In the genomic region with DNA sequence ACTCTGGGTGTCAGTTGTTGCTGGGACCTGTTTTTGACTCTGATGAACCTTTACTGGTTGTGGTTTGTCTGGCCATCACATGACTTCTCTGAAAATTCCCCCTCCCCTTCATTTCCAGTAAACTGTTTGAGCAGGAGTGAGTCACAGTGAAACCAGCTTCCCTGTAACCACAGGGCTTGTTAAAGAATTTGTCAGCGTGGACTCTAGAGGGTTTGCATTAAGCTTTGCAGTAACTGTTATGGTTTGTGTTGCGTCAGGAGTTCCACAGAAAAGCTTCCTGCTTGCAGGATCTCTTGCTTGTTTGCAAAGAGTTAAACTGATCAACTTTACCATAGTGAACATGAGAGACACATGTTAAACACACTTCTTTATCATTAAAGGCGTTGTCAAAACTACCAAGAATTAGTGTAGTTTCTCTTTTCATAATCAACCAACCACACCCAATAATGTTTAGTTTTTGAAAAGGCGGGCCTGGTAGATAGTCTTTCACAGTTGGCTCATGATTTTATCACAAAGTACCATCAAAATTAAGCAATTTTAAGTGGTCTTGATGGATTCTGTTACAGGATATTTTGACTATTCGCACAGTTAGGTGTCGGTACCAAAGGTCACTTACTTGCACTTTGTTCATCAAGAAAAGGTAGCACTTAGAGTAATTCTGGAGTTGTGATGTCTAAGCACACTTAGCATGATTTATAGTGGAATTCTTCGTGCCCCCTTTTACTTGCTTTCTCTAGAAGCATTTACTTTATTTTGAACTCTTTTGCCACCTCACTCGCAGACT, we compare ENCODE assay signal across 1 cellular context.
TF ChIP-seq lines count a peak whose summit lies in the region.

No MANE protein-coding gene starts in this region.

TF ChIP-seq in K562, 482 proteins besides CTCF, POLR2A, EP300 and RAD21 (continued from another document and continues in another):
- TF ChIP-seq, protein P1, sequence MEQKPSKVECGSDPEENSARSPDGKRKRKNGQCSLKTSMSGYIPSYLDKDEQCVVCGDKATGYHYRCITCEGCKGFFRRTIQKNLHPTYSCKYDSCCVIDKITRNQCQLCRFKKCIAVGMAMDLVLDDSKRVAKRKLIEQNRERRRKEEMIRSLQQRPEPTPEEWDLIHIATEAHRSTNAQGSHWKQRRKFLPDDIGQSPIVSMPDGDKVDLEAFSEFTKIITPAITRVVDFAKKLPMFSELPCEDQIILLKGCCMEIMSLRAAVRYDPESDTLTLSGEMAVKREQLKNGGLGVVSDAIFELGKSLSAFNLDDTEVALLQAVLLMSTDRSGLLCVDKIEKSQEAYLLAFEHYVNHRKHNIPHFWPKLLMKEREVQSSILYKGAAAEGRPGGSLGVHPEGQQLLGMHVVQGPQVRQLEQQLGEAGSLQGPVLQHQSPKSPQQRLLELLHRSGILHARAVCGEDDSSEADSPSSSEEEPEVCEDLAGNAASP (IDR thresholded peaks at IDR 0.05): no peak
- no peak for TF ChIP-seq HOXB6 (CRISPR knock-in tag; IDR thresholded peaks at IDR 0.05; ENCODE audit: borderline replicate concordance)
- TF ChIP-seq ZNF274 (IDR thresholded peaks at IDR 0.05; ENCODE audit: borderline replicate concordance, low read depth, low read length): no peak
- peak; percentile 52 to 75; a peak in 3 of 4 replicates for TF ChIP-seq RCOR1 (IDR thresholded peaks at IDR 0.05; ENCODE audit: borderline replicate concordance in 1 of 2, low read depth in 2 of 2, low read length in 2 of 2)
- TF ChIP-seq SREBF1 (IDR thresholded peaks at IDR 0.05; ENCODE audit: borderline replicate concordance, low read depth, low read length): no peak
- TF ChIP-seq ZNF263 (CRISPR knock-in tag; IDR thresholded peaks at IDR 0.05; ENCODE audit: borderline replicate concordance): no peak
- TF ChIP-seq SP2 (IDR thresholded peaks at IDR 0.05; ENCODE audit: extremely low read depth, low read depth, low read length, poor library complexity, severe bottlenecking): no peak
- TF ChIP-seq CEBPB (tag; IDR thresholded peaks at IDR 0.05): peak; percentile 97
- TF ChIP-seq ASH1L (IDR thresholded peaks at IDR 0.05; ENCODE audit: borderline replicate concordance, low read depth, partially characterized antibody): no peak
- TF ChIP-seq NBN (IDR thresholded peaks at IDR 0.05; ENCODE audit: low read depth): peak; percentile 94
- TF ChIP-seq CBFA2T3 (IDR thresholded peaks at IDR 0.05): peak; percentile 71
- no peak for TF ChIP-seq SRSF3 (IDR thresholded peaks at IDR 0.05; ENCODE audit: insufficient read depth, low read length)
- TF ChIP-seq RFX7 (CRISPR knock-in tag; IDR thresholded peaks at IDR 0.05): no peak
- TF ChIP-seq PHF21A (IDR thresholded peaks at IDR 0.05; ENCODE audit: borderline replicate concordance, low read depth): no peak
- TF ChIP-seq CCNT2 (IDR thresholded peaks at IDR 0.05; ENCODE audit: borderline replicate concordance, extremely low read depth, insufficient read length, low read depth, low read length): peak; percentile 45
- TF ChIP-seq ESRRB (CRISPR knock-in tag; IDR thresholded peaks at IDR 0.05; ENCODE audit: borderline replicate concordance): no peak
- no peak for TF ChIP-seq KHSRP (IDR thresholded peaks at IDR 0.05)
- TF ChIP-seq PHB (CRISPR knock-in tag; IDR thresholded peaks at IDR 0.05): no peak
- TF ChIP-seq KAT8 (IDR thresholded peaks at IDR 0.05; ENCODE audit: low read depth): no peak
- TF ChIP-seq PCBP1 (IDR thresholded peaks at IDR 0.05; ENCODE audit: low read depth, low read length, poor library complexity, severe bottlenecking): no peak
- no peak for TF ChIP-seq CREBBP (IDR thresholded peaks at IDR 0.05; ENCODE audit: low read depth, low read length)
- no peak for TF ChIP-seq ELK1 (CRISPR knock-in tag; IDR thresholded peaks at IDR 0.05)
- peak; percentile 27; the same call in 1 of the 2 replicates for TF ChIP-seq GABPA (tag; conservative IDR thresholded peaks at IDR 0.05; ENCODE audit: low read depth)
- TF ChIP-seq PHB2 (IDR thresholded peaks at IDR 0.05; ENCODE audit: low read depth): no peak
- no peak for TF ChIP-seq FIP1L1 (IDR thresholded peaks at IDR 0.05; ENCODE audit: low read depth, low read length, poor library complexity, severe bottlenecking)
- TF ChIP-seq BRF1 (IDR thresholded peaks at IDR 0.05; ENCODE audit: borderline replicate concordance, extremely low read depth, insufficient read length): no peak
- TF ChIP-seq NR1H2 (CRISPR knock-in tag; IDR thresholded peaks at IDR 0.05): no peak
- TF ChIP-seq PPARD (CRISPR knock-in tag; IDR thresholded peaks at IDR 0.05): no peak
- TF ChIP-seq DDX20 (tag; IDR thresholded peaks at IDR 0.05; ENCODE audit: low read depth): no peak
- TF ChIP-seq SRSF7 (optimal IDR thresholded peaks at IDR 0.05; ENCODE audit: low read depth, low read length): no peak
- TF ChIP-seq MAFG (tag; conservative IDR thresholded peaks at IDR 0.05): no peak
- TF ChIP-seq, protein P2, sequence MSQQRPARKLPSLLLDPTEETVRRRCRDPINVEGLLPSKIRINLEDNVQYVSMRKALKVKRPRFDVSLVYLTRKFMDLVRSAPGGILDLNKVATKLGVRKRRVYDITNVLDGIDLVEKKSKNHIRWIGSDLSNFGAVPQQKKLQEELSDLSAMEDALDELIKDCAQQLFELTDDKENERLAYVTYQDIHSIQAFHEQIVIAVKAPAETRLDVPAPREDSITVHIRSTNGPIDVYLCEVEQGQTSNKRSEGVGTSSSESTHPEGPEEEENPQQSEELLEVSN (IDR thresholded peaks at IDR 0.05; ENCODE audit: borderline replicate concordance in 1 of 2, extremely low read depth in 1 of 2, insufficient read depth in 1 of 2, insufficient read length in 1 of 2, low read depth in 1 of 2, low read length in 1 of 2, poor library complexity in 1 of 2, severe bottlenecking in 1 of 2): no peak
- peak; percentile 67 for TF ChIP-seq PML (IDR thresholded peaks at IDR 0.05; ENCODE audit: low read length)
- TF ChIP-seq NCOA1 (IDR thresholded peaks at IDR 0.05; ENCODE audit: low read depth): peak; percentile 83; the same call in 1 of the 2 replicates
- no peak for TF ChIP-seq ZBTB17 (CRISPR knock-in tag; IDR thresholded peaks at IDR 0.05)
- TF ChIP-seq ZMIZ1 (IDR thresholded peaks at IDR 0.05; ENCODE audit: low read depth in 2 of 2, low read length in 2 of 2): no peak
- peak; percentile 54; the same call in 1 of the 2 replicates for TF ChIP-seq DMBX1 (CRISPR knock-in tag; IDR thresholded peaks at IDR 0.05; ENCODE audit: borderline replicate concordance)
- no peak for TF ChIP-seq HNRNPL (IDR thresholded peaks at IDR 0.05; ENCODE audit: low read depth, low read length)
- no peak for TF ChIP-seq ZBTB12 (CRISPR knock-in tag; IDR thresholded peaks at IDR 0.05)
- 0 out of 2 replicates have a peak, but pooled peaks have one; percentile 24 for TF ChIP-seq NR2C2 (CRISPR knock-in tag; IDR thresholded peaks at IDR 0.05)
- TF ChIP-seq NR2C2 (tag; IDR thresholded peaks at IDR 0.05): peak; percentile 68
- no peak for TF ChIP-seq ZNF347 (CRISPR knock-in tag; IDR thresholded peaks at IDR 0.05; ENCODE audit: low read depth)
- TF ChIP-seq SMC3 (conservative IDR thresholded peaks at IDR 0.05; ENCODE audit: insufficient read depth, low read depth, low read length): no peak
- TF ChIP-seq RBM15 (IDR thresholded peaks at IDR 0.05; ENCODE audit: insufficient read depth, low read length): no peak
- TF ChIP-seq ATF6 (CRISPR knock-in tag; IDR thresholded peaks at IDR 0.05): peak; percentile 76; the same call in 1 of the 2 replicates
- TF ChIP-seq ELF1 (tag; IDR thresholded peaks at IDR 0.05): no peak; the same call in 1 of the 2 replicates
- TF ChIP-seq NRF1 (conservative IDR thresholded peaks at IDR 0.05 in 1 of 2, IDR thresholded peaks at IDR 0.05 in 1 of 2): peak; percentile 48 to 62
- peak in 1 of 2 experiments; percentile 52; a peak in 1 of 3 replicates for TF ChIP-seq CBX3 (IDR thresholded peaks at IDR 0.05; ENCODE audit: borderline replicate concordance in 1 of 2, low read length in 2 of 2)
- TF ChIP-seq XRCC3 (IDR thresholded peaks at IDR 0.05): no peak
- TF ChIP-seq ARID3A (IDR thresholded peaks at IDR 0.05; ENCODE audit: borderline replicate concordance, low read depth, low read length): no peak; the same call in none of the 2 replicates
- no peak for TF ChIP-seq ZFPM2 (CRISPR knock-in tag; IDR thresholded peaks at IDR 0.05)
- TF ChIP-seq, protein P3, sequence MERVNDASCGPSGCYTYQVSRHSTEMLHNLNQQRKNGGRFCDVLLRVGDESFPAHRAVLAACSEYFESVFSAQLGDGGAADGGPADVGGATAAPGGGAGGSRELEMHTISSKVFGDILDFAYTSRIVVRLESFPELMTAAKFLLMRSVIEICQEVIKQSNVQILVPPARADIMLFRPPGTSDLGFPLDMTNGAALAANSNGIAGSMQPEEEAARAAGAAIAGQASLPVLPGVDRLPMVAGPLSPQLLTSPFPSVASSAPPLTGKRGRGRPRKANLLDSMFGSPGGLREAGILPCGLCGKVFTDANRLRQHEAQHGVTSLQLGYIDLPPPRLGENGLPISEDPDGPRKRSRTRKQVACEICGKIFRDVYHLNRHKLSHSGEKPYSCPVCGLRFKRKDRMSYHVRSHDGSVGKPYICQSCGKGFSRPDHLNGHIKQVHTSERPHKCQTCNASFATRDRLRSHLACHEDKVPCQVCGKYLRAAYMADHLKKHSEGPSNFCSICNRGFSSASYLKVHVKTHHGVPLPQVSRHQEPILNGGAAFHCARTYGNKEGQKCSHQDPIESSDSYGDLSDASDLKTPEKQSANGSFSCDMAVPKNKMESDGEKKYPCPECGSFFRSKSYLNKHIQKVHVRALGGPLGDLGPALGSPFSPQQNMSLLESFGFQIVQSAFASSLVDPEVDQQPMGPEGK (CRISPR knock-in tag; IDR thresholded peaks at IDR 0.05; ENCODE audit: borderline replicate concordance): no peak
- peak; percentile 25; the same call in 1 of the 2 replicates for TF ChIP-seq GATA2 (CRISPR knock-in tag; IDR thresholded peaks at IDR 0.05)
- TF ChIP-seq FOXA3 (CRISPR knock-in tag; conservative IDR thresholded peaks at IDR 0.05 in 1 of 2, IDR thresholded peaks at IDR 0.05 in 1 of 2): no peak
- peak; percentile 92 for TF ChIP-seq ATF7 (IDR thresholded peaks at IDR 0.05)
- TF ChIP-seq YBX1 (IDR thresholded peaks at IDR 0.05): no peak
